ENCODE assay signal across 1 cellular context in the genomic region with DNA sequence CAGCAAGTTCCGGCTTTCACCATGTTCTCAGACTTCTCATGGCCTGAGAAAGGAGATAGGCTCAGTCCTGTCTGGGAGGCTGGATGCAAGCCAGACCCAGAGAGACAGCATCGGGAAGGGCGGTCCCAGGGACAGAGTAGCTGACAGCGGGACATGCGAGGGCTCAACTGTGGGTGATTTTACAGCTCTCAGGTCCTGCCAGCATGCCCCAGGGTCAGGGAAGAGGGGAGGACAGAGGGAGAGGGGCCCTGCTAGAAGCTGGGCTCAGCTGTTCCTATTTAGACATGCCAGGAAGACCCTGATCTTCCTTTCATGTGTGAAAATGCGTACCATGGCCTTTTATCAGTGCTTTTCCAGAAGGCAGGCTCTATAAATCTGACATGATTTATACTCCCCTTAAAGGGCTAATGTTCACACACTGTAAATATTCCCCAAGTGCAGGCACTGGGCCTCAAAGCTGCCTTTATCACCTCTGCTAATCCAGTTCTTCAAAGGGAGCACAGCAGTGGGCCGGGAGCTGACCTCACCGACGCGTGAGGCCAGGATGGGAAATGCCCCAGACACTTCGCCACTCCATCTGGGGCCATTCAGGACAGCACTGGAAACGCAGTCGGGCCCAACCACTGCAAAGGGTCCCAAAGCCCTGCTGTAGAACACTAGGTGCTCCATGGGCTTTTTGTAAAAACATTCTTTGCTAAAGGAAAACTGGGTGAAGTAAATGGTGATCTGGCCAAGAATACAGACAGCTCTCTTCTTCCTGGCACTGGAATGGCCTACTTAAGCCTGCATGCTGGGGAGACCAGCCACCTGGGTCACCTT.
TF ChIP-seq lines count a peak whose summit lies in the region.

No MANE protein-coding gene starts in this region.

TF ChIP-seq in K562, 482 proteins besides CTCF, POLR2A, EP300 and RAD21 (continued from another document):
- TF ChIP-seq, protein P1, sequence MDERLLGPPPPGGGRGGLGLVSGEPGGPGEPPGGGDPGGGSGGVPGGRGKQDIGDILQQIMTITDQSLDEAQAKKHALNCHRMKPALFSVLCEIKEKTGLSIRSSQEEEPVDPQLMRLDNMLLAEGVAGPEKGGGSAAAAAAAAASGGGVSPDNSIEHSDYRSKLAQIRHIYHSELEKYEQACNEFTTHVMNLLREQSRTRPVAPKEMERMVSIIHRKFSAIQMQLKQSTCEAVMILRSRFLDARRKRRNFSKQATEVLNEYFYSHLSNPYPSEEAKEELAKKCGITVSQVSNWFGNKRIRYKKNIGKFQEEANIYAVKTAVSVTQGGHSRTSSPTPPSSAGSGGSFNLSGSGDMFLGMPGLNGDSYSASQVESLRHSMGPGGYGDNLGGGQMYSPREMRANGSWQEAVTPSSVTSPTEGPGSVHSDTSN (CRISPR knock-in tag; IDR thresholded peaks at IDR 0.05; ENCODE audit: low read depth) = no peak
- TF ChIP-seq, protein P1 (tag; conservative IDR thresholded peaks at IDR 0.05; ENCODE audit: low read depth) = peak; percentile 88
- peak; percentile 66 for TF ChIP-seq MEIS2 (IDR thresholded peaks at IDR 0.05; ENCODE audit: partially characterized antibody)
